Comparison of ENCODE assay signal across 8 cellular contexts in genomic region chr11:67117667-67118058, GRCh38. TPM values are rescaled to one million over a fixed set of nuclear protein-coding genes. Genes with fewer than 3 reads are reported as not detected.
A peak's percentile ranks its signal among the peaks of the same experiment; 100 is the strongest.
DNase-seq lines count a peak whose midpoint lies in the region; ATAC-seq and TF ChIP-seq lines count a peak whose summit lies in the region.

No MANE protein-coding gene starts in this region.

- WGBS in prostate gland, result 20% methylated on average over 28 of the region's 44 CpGs

- H3K9me3 Mint-ChIP-seq in Caco-2 (ENCODE audit: unreplicated experiment), result no peaks in the 10 kb centered on the region

- peak overlapping the region; percentile 94 to 98 for H3K27ac ChIP-seq in prostate gland

- DNase-seq in Caco-2 (peak; percentile 39 to 54), NCI-H1092 treated with DMSO at 0.1 percent for 48 hours (lab: John Stamatoyannopoulos, UW) (peak; percentile 66), left cardiac atrium (peak; percentile 57), prostate gland (ENCODE audit: low spot score) (no peak), SKM-1 treated with dmso at 0.1 percent for 144 hours (lab: John Stamatoyannopoulos, UW; ENCODE audit: unreplicated experiment) (no peak), NCI-H524 treated with DMSO at 0.1 percent for 48 hours (lab: John Stamatoyannopoulos, UW) (no peak)
- peak; percentile 24 for DNase-seq in activated gamma-delta T cell treated with anti-CD3 and anti-CD28 coated beads, Interleukin-2, amount 50 U/mL, for 16 hours (ENCODE audit: low read depth)

- no peak for ATAC-seq in left cardiac atrium
- ATAC-seq in HG02798 (IDR thresholded peaks at IDR 0.05; ENCODE audit: poor library complexity, unreplicated experiment), result no peak

- no peaks in the 10 kb centered on the region for H3K36me3 ChIP-seq in Caco-2 (ENCODE audit: control insufficient read depth, insufficient read depth, low read length)
- H3K36me3 ChIP-seq in prostate gland, result no peaks in the 10 kb centered on the region

- H3K4me1 Mint-ChIP-seq in Caco-2 (ENCODE audit: low read depth, unreplicated experiment), result peaks cover 29% of the 10 kb centered on the region

- POLR2A ChIA-PET in Caco-2 (lab: Charles Lee), result interaction anchor here (2.2 kb wide), 1 partner anchor 122 kb away, joined by 17 read pairs; no protein-coding TSS in a partner anchor

- TF ChIP-seq CTCF in Caco-2 (IDR thresholded peaks at IDR 0.05; ENCODE audit: insufficient read depth in 1 of 2, low read depth in 1 of 2, low read length in 1 of 2, severe bottlenecking in 1 of 2, unreplicated experiment in 1 of 2), result no peak
- no peak for TF ChIP-seq CTCF in prostate gland (IDR thresholded peaks at IDR 0.05)

- intact Hi-C loops in Caco-2 (cut with micrococcal nuclease; ENCODE audit: unreplicated experiment), result loop anchor here (2.0 to 10.0 kb wide), 5 partner anchors 35 to 387 kb away; partner anchors contain the start of genes CDK2AP2 and PITPNM1
- intact Hi-C loops in left cardiac atrium (cut with DNase I), result no loop called here
- intact Hi-C loops in prostate gland (cut with DNase I), result loop anchor here (5.0 kb wide), 2 partner anchors 45 to 125 kb away; no protein-coding TSS in a partner anchor

- H3K9me3 ChIP-seq in Caco-2 (no peaks in the 10 kb centered on the region), prostate gland (no peaks in the 10 kb centered on the region)

- no peaks in the 10 kb centered on the region for H3K27me3 Mint-ChIP-seq in Caco-2 (ENCODE audit: insufficient read depth, unreplicated experiment)

- CTCF ChIA-PET in Caco-2 (lab: Charles Lee), result interaction anchor here (0.5 to 1.7 kb wide), 2 partner anchors 10 to 43 kb away, joined by 4 to 5 read pairs; no protein-coding TSS in a partner anchor

- H3K36me3 Mint-ChIP-seq in Caco-2 (ENCODE audit: insufficient read depth, unreplicated experiment), result peaks cover 43% of the 10 kb centered on the region

- TF ChIP-seq POLR2A in prostate gland (IDR thresholded peaks at IDR 0.05), result no peak

- H3K4me3 Mint-ChIP-seq in Caco-2 (ENCODE audit: unreplicated experiment), result peak overlapping the region; percentile 99

- H3K27ac Mint-ChIP-seq in Caco-2 (ENCODE audit: unreplicated experiment), result peak overlapping the region; percentile 70

- H3K4me3 ChIP-seq in Caco-2 (ENCODE audit: low read depth, low read length) (peak overlapping the region; percentile 65), prostate gland (peak overlapping the region; percentile 37 to 94)

- BruUV-seq in Caco-2 (replicated peaks; lab: Mats Ljungman, UMichigan), result no TSS peak

- H3K27me3 ChIP-seq in Caco-2 (replicated peaks; ENCODE audit: control insufficient read depth, insufficient read depth, low read length), result no peaks in the 10 kb centered on the region
- no peaks in the 10 kb centered on the region for H3K27me3 ChIP-seq in prostate gland (replicated peaks; ENCODE audit: insufficient read depth)

- H3K4me1 ChIP-seq in Caco-2 (peaks cover 48% of the 10 kb centered on the region), prostate gland (replicated peaks) (peaks cover 3% of the 10 kb centered on the region)

RNA-seq across cellular contexts. Expression of gene KDM2A, which starts 1.4 kb away (rescaled TPM):
- total RNA-seq in Caco-2 (2022) (122 and 134 TPM in 2 replicates), left cardiac atrium (10 to 100 TPM; 38.2 to 46.7 TPM), prostate gland (10 to 100 TPM; 50.3 to 97.6 TPM)

Comparison
In these comparisons a context has a peak if more than half of its experiments do, and no peak if none do; other contexts are left out.
1. DNase-seq: peak in Caco-2 (2 of 2), NCI-H1092 treated with DMSO at 0.1 percent for 48 hours (single experiment), activated gamma-delta T cell treated with anti-CD3 and anti-CD28 coated beads, Interleukin-2, amount 50 U/mL, for 16 hours (single experiment) and left cardiac atrium (single experiment); none in prostate gland (single experiment), SKM-1 treated with dmso at 0.1 percent for 144 hours (single experiment) and NCI-H524 treated with DMSO at 0.1 percent for 48 hours (single experiment).
2. intact Hi-C loops: an anchor here in Caco-2 (2.0 to 10.0 kb wide) and prostate gland (5.0 kb wide); none called in left cardiac atrium.